In the genomic region with DNA sequence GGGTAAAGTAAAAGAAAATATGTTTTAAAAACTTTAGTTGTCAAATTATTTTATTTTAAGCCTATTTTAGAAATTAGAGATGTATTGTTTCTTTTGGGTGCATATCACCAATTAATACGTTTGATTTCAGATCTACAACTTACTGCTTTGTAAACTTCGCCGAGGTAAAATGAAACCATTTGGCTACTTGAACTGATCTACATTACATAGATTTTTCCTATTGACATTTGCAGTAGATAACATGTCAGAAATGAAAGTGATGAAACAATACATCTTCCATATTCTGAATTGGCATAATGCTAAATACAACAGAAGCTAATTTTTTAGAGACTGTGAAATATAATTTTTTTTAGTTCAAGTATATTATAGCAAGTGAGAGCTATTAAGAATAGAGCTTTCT, we compare ENCODE assay signal across 18 cellular contexts. TPM values are rescaled to one million over a fixed set of nuclear protein-coding genes. Genes with fewer than 3 reads are reported as not detected.
A peak's percentile ranks its signal among the peaks of the same experiment; 100 is the strongest.
DNase-seq lines count a peak whose midpoint lies in the region; ATAC-seq, FAIRE-seq and TF ChIP-seq lines count a peak whose summit lies in the region.
"Had no signal": no experiment of that assay in that cellular context is flagged by ENCODE, and none has a peak within 500 bp of the region (broad histone marks: within the 10 kb centered on the region; RNA-seq: fewer than 3 reads in every experiment).

No MANE protein-coding gene starts in this region.

- H3K4me1 ChIP-seq in Karpas-422 (ENCODE audit: low read length) = peaks cover 12% of the 10 kb centered on the region

- no peak overlapping the region for H3K27ac ChIP-seq in CD4-positive, alpha-beta T cell (ENCODE audit: low read depth, low read length)
- H3K27ac ChIP-seq in Karpas-422 (ENCODE audit: low read length) = 0 out of 2 replicates have a peak overlapping the region, but pooled peaks have one; percentile 16
- H3K27ac ChIP-seq: A549, KMS-11 had no signal

- no peaks in the 10 kb centered on the region for H3K27me3 Mint-ChIP-seq in CD4-positive, alpha-beta T cell
- H3K27me3 Mint-ChIP-seq: IgD-negative memory B cell had no signal

- intact Hi-C loops in CD4-positive, alpha-beta T cell (cut with DNase I, micrococcal nuclease) = no loop called here

- no peak for ATAC-seq in CD4-positive, alpha-beta T cell (ENCODE audit: poor library complexity)
- ATAC-seq: A549, HCT116 had no signal

- POLR2A ChIA-PET in CD4-positive, alpha-beta T cell (lab: Charles Lee) = interaction anchor here (0.6 to 1.4 kb wide), 2 partner anchors 38 to 107 kb away, joined by 3 to 4 read pairs; no protein-coding TSS in a partner anchor

- CTCF ChIA-PET in CD4-positive, alpha-beta T cell (lab: Charles Lee) = interaction anchor here (1.2 kb wide), 1 partner anchor 51 kb away, joined by 3 read pairs; no protein-coding TSS in a partner anchor

- no peak overlapping the region for H3K9ac ChIP-seq in Karpas-422 (ENCODE audit: low read length)
- H3K9ac ChIP-seq: KMS-11 had no signal

- H3K36me3 ChIP-seq in Karpas-422 (ENCODE audit: insufficient read depth, low read length) = peaks cover 89% of the 10 kb centered on the region

- no peaks in the 10 kb centered on the region for H3K9me3 ChIP-seq in CD4-positive, alpha-beta T cell (ENCODE audit: control insufficient read depth, low read length)
- no peaks in the 10 kb centered on the region for H3K9me3 ChIP-seq in Karpas-422 (ENCODE audit: low read length)
- H3K9me3 ChIP-seq: A549, BE2C had no signal

- H3K27ac Mint-ChIP-seq in CD4-positive, alpha-beta T cell = peak overlapping the region; percentile 26
- H3K27ac Mint-ChIP-seq: CD14-positive monocyte, IgD-negative memory B cell had no signal

- no peaks in the 10 kb centered on the region for H3K9me2 ChIP-seq in Karpas-422 (replicated peaks; ENCODE audit: insufficient read depth, low read length)

- peaks cover 76% of the 10 kb centered on the region for H3K79me2 ChIP-seq in Karpas-422 (ENCODE audit: low read length)

- H2AFZ ChIP-seq in Karpas-422 (ENCODE audit: low read length) = no peak overlapping the region

- no peaks in the 10 kb centered on the region for H3K27me3 ChIP-seq in CD4-positive, alpha-beta T cell (ENCODE audit: control insufficient read depth, insufficient read depth, low read length)
- no peaks in the 10 kb centered on the region for H3K27me3 ChIP-seq in Karpas-422 (ENCODE audit: low read length)
- H3K27me3 ChIP-seq: BE2C had no signal

- no peaks in the 10 kb centered on the region for H4K20me1 ChIP-seq in Karpas-422 (ENCODE audit: insufficient read depth, low read depth, low read length)

- FAIRE-seq in D721Med (lab: Jason Lieb, UNC) (peak; percentile 29), islet of Langerhans (lab: Jason Lieb, UNC) (peak; percentile 78)
- FAIRE-seq: A549, GM18507, H54 had no signal

- no peak for TF ChIP-seq CTCF in CD4-positive, alpha-beta T cell (IDR thresholded peaks at IDR 0.05)
- TF ChIP-seq CTCF in D721Med (IDR thresholded peaks at IDR 0.05; ENCODE audit: insufficient read depth, missing control alignments) = no peak

- H3K4me2 ChIP-seq in Karpas-422 (ENCODE audit: low read depth, low read length, poor library complexity, severe bottlenecking) = no peak overlapping the region
- H3K4me2 ChIP-seq: A549, KMS-11 had no signal

- no peak overlapping the region for H3K4me3 Mint-ChIP-seq in CD4-positive, alpha-beta T cell
- H3K4me3 Mint-ChIP-seq: CD14-positive monocyte, IgD-negative memory B cell had no signal

- no peak for DNase-seq in CD4-positive, alpha-beta T cell
- DNase-seq in D721Med (ENCODE audit: insufficient read length, low spot score) = no peak
- DNase-seq in Karpas-422 = no peak
- no peak for DNase-seq in HUDEP-2 (lab: John Stamatoyannopoulos, UW; ENCODE audit: unreplicated experiment in 76 of 76)
- DNase-seq in C1 segment of cervical spinal cord (lab: John Stamatoyannopoulos, UW) = no peak
- DNase-seq in nucleus accumbens (lab: John Stamatoyannopoulos, UW) = no peak
- DNase-seq: BE2C, Calu3, DND-41, GF-D8 had no signal

- H3K36me3 Mint-ChIP-seq in CD4-positive, alpha-beta T cell (ENCODE audit: low read depth) = peaks cover 81% of the 10 kb centered on the region

- no peaks in the 10 kb centered on the region for H3K9me3 Mint-ChIP-seq in CD4-positive, alpha-beta T cell
- H3K9me3 Mint-ChIP-seq: CD14-positive monocyte, IgD-negative memory B cell had no signal

- peaks cover 49% of the 10 kb centered on the region for H3K4me1 Mint-ChIP-seq in CD4-positive, alpha-beta T cell (ENCODE audit: low read depth)

- H3K4me3 ChIP-seq in Karpas-422 (ENCODE audit: low read length) = no peak overlapping the region
- H3K4me3 ChIP-seq: A549 had no signal

RNA-seq across cellular contexts. Expression of gene GLS, which starts 39.5 kb away (rescaled TPM):
- total RNA-seq in CD4-positive, alpha-beta T cell = 100 to 1,000 TPM; 215 to 224 TPM
- total RNA-seq in Karpas-422 (2014; rRNA removed; shearing (Covaris generic); ENCODE audit: low replicate concordance) = 159 and 283 TPM in 2 replicates
